In genomic region chr4:109703664-109704351, GRCh38 we compare ENCODE assay signal across 8 cellular contexts. TPM values are rescaled to one million over a fixed set of nuclear protein-coding genes. Genes with fewer than 3 reads are reported as not detected.
DNase-seq lines count a peak whose midpoint lies in the region; TF ChIP-seq lines count a peak whose summit lies in the region.

No MANE protein-coding gene starts in this region.

- no peaks in the 10 kb centered on the region for H3K4me1 ChIP-seq in ES-I3 (ENCODE audit: insufficient read depth, low read length)

- H3K27me3 Mint-ChIP-seq in chondrocyte (ENCODE audit: low read depth) = no peaks in the 10 kb centered on the region
- no peaks in the 10 kb centered on the region for H3K27me3 Mint-ChIP-seq in mesothelial cell of epicardium (ENCODE audit: low read depth)

- no peaks in the 10 kb centered on the region for H3K36me3 Mint-ChIP-seq in chondrocyte (ENCODE audit: low read depth)
- peaks cover 9% of the 10 kb centered on the region for H3K36me3 Mint-ChIP-seq in mesothelial cell of epicardium

- no peaks in the 10 kb centered on the region; the same call in 1 of the 2 replicates for H3K36me3 ChIP-seq in ES-I3 (ENCODE audit: insufficient read depth, low read length)

- H3K9me3 Mint-ChIP-seq in chondrocyte (ENCODE audit: low read depth) = no peaks in the 10 kb centered on the region
- H3K9me3 Mint-ChIP-seq in mesothelial cell of epicardium = no peaks in the 10 kb centered on the region

- peaks cover 22% of the 10 kb centered on the region for H3K4me1 Mint-ChIP-seq in chondrocyte (ENCODE audit: low read depth)
- H3K4me1 Mint-ChIP-seq in mesothelial cell of epicardium = peaks cover 40% of the 10 kb centered on the region

- H3K4me3 Mint-ChIP-seq in chondrocyte (ENCODE audit: unreplicated experiment) (peak overlapping the region; percentile 93), mesothelial cell of epicardium (peak overlapping the region; percentile 94)

- H3K27ac Mint-ChIP-seq in chondrocyte (ENCODE audit: unreplicated experiment) (peak overlapping the region; percentile 69), mesothelial cell of epicardium (peak overlapping the region; percentile 96)

- DNase-seq in NCI-H69 (lab: John Stamatoyannopoulos, UW) (peak; percentile 33), chondrocyte (ENCODE audit: low spot score) (no peak), mesothelial cell of epicardium (ENCODE audit: low spot score in 2 of 2, unreplicated experiment in 2 of 2) (no peak), anterior cingulate cortex (lab: John Stamatoyannopoulos, UW) (no peak), NCI-H526 treated with DMSO at 0.1 percent for 48 hours (lab: John Stamatoyannopoulos, UW) (no peak)
- no peak for DNase-seq in activated CD4-positive, CD25-positive, alpha-beta regulatory T cell (lab: John Stamatoyannopoulos, UW)
- DNase-seq in effector CD8-positive, alpha-beta T cell (lab: John Stamatoyannopoulos, UW) = no peak

- no peak for TF ChIP-seq CTCF in chondrocyte (IDR thresholded peaks at IDR 0.05)
- TF ChIP-seq CTCF in mesothelial cell of epicardium (IDR thresholded peaks at IDR 0.05; ENCODE audit: unreplicated experiment) = no peak

- H3K9me3 ChIP-seq in ES-I3 (ENCODE audit: control insufficient read depth, insufficient read depth, low read length) = no peaks in the 10 kb centered on the region

- H3K9ac ChIP-seq in ES-I3 (ENCODE audit: low read depth, low read length) = peak overlapping the region; percentile 74

RNA-seq across cellular contexts. Expression of gene CASP6, which starts 0.6 kb away (rescaled TPM):
- 16.3 to 19.1 TPM (median 16.7 TPM) in 3 replicates for total RNA-seq in chondrocyte
- total RNA-seq in mesothelial cell of epicardium = 36.7 to 38.2 TPM (median 37.3 TPM) in 3 replicates

RNA-seq across cellular contexts. Expression of gene PLA2G12A, which starts 26.1 kb away (rescaled TPM):
- 39.2 to 43.4 TPM (median 41.3 TPM) in 3 replicates for total RNA-seq in chondrocyte
- total RNA-seq in mesothelial cell of epicardium = 49.7 to 53.8 TPM (median 51.0 TPM) in 3 replicates
